In the genomic region with DNA sequence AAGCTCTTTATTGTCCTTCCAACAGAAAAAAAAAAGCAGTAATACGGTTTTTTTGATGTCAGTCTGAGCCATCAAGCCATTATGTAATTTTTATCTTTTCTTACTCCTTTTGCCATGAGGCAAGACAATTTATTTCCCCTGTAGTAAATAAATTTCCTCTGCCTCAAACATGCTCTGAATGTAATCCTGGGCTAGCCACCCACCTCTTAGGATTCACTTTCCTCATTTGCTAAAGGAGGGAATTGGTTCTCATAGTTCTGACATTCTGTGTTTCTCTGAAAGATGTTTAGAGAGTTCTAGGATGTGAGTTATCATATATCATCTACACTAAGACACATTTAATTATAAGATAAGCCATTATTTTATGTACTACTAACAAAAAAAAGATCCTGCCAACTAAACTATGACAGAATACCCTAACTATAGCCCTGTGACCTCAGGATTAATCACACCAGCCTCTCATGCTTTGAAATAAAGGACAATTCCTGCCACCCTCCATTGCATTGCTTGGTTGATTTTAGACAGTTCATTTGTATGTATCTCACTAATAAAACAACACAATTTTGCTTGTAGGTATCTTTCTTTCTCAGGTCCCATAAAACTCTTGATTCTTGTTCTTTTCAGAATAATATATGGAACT, we compare ENCODE assay signal across 23 cellular contexts.
"Had no signal": no experiment of that assay in that cellular context is flagged by ENCODE, and none has a peak within 500 bp of the region (broad histone marks: within the 10 kb centered on the region; RNA-seq: fewer than 3 reads in every experiment).

No MANE protein-coding gene starts in this region.

- H3K9me3 ChIP-seq: adrenal gland, breast epithelium, heart left ventricle, pancreas, vagina had no signal

- H3K27me3 Mint-ChIP-seq: activated CD4-positive, alpha-beta T cell treated with anti-CD3 and anti-CD28 coated beads, Interleukin-2, amount 10 ng/mL, durations not matched to agents 24 days and 14 days; activated CD8-positive, alpha-beta memory T cell treated with anti-CD3 and anti-CD28 coated beads, Interleukin-2, amount 10 ng/mL, durations not matched to agents 7 days and 5 days; activated CD8-positive, alpha-beta T cell treated with anti-CD3 and anti-CD28 coated beads for 36 hours; activated naive CD4-positive, alpha-beta T cell treated with anti-CD3 and anti-CD28 coated beads, Interleukin-2, amount 50 U/mL, for 24 hours; memory B cell; type B pancreatic cell had no signal

- H3K4me3 ChIP-seq: adrenal gland, breast epithelium, coronary artery, heart left ventricle, pancreas, vagina had no signal

- FAIRE-seq: islet of Langerhans, pancreas had no signal

- H3K9me3 Mint-ChIP-seq: activated CD8-positive, alpha-beta T cell treated with anti-CD3 and anti-CD28 coated beads for 36 hours; activated naive CD4-positive, alpha-beta T cell treated with anti-CD3 and anti-CD28 coated beads, Interleukin-2, amount 50 U/mL, for 24 hours; memory B cell; nephron progenitor cell; T-helper 1 cell treated with Interleukin-12 subunit alpha and Interleukin-12 subunit beta and Interleukin-4 antibody, amounts not matched to agents 30 μg/mL and 1 μg/mL, for 36 hours; type B pancreatic cell had no signal

- H3K36me3 Mint-ChIP-seq: activated naive CD4-positive, alpha-beta T cell treated with anti-CD3 and anti-CD28 coated beads, Interleukin-2, amount 50 U/mL, for 24 hours; memory B cell; type B pancreatic cell had no signal

- H3K4me1 Mint-ChIP-seq: nephron progenitor cell had no signal

- H3K4me3 Mint-ChIP-seq: activated CD4-positive, alpha-beta T cell treated with anti-CD3 and anti-CD28 coated beads, Interleukin-2, amount 10 ng/mL, durations not matched to agents 24 days and 14 days; activated CD8-positive, alpha-beta memory T cell treated with anti-CD3 and anti-CD28 coated beads, Interleukin-2, amount 10 ng/mL, durations not matched to agents 7 days and 5 days; activated CD8-positive, alpha-beta T cell treated with anti-CD3 and anti-CD28 coated beads for 36 hours; activated naive CD4-positive, alpha-beta T cell treated with anti-CD3 and anti-CD28 coated beads, Interleukin-2, amount 50 U/mL, for 24 hours; memory B cell; nephron progenitor cell; T-helper 1 cell treated with Interleukin-12 subunit alpha and Interleukin-12 subunit beta and Interleukin-4 antibody, amounts not matched to agents 30 μg/mL and 1 μg/mL, for 36 hours; type B pancreatic cell had no signal

- DNase-seq: activated CD4-positive, alpha-beta T cell treated with anti-CD3 and anti-CD28 coated beads, Interleukin-2, amount 10 ng/mL, durations not matched to agents 24 days and 14 days; activated CD4-positive, CD25-positive, alpha-beta regulatory T cell; activated CD8-positive, alpha-beta memory T cell treated with anti-CD3 and anti-CD28 coated beads, Interleukin-2, amount 10 ng/mL, durations not matched to agents 7 days and 5 days; activated CD8-positive, alpha-beta T cell treated with anti-CD3 and anti-CD28 coated beads for 36 hours; activated gamma-delta T cell treated with Interleukin-2 at 50 U/mL for 16 hours; activated T-cell treated with anti-CD3 and anti-CD28 coated beads for 4 hours; adrenal gland; heart left ventricle; left cardiac atrium; nephron progenitor cell; pancreas; right cardiac atrium; stimulated activated CD4-positive, alpha-beta T cell treated with anti-CD3 and anti-CD28 coated beads, Interleukin-12 subunit alpha, Interleukin-12 subunit beta, amount 100 ng/mL, for 4 hours; T1000 had no signal

- H3K4me1 ChIP-seq: breast epithelium had no signal

- H3K27ac Mint-ChIP-seq: activated CD4-positive, alpha-beta T cell treated with anti-CD3 and anti-CD28 coated beads, Interleukin-2, amount 10 ng/mL, durations not matched to agents 24 days and 14 days; activated CD8-positive, alpha-beta memory T cell treated with anti-CD3 and anti-CD28 coated beads, Interleukin-2, amount 10 ng/mL, durations not matched to agents 7 days and 5 days; activated CD8-positive, alpha-beta T cell treated with anti-CD3 and anti-CD28 coated beads for 36 hours; memory B cell; nephron progenitor cell; T-helper 1 cell treated with Interleukin-12 subunit alpha and Interleukin-12 subunit beta and Interleukin-4 antibody, amounts not matched to agents 30 μg/mL and 1 μg/mL, for 36 hours; type B pancreatic cell had no signal

- H3K27me3 ChIP-seq: adrenal gland, breast epithelium, heart left ventricle, pancreas, vagina had no signal

- H3K36me3 ChIP-seq: adrenal gland, breast epithelium, heart left ventricle, pancreas, vagina had no signal

- ATAC-seq: activated CD8-positive, alpha-beta memory T cell treated with anti-CD3 and anti-CD28 coated beads, Interleukin-2, amount 10 ng/mL, durations not matched to agents 7 days and 5 days; activated CD8-positive, alpha-beta T cell treated with anti-CD3 and anti-CD28 coated beads for 36 hours; heart left ventricle; left cardiac atrium; pancreas; right cardiac atrium had no signal

- H3K27ac ChIP-seq: adrenal gland, breast epithelium, coronary artery, epithelial cell of prostate, heart left ventricle, pancreas, vagina had no signal
